Comparison of ENCODE assay signal across 8 cellular contexts in genomic region chr4:40909363-40909876, GRCh38.
DNase-seq lines count a peak whose midpoint lies in the region; ATAC-seq and TF ChIP-seq lines count a peak whose summit lies in the region.

No MANE protein-coding gene starts in this region.

- ATAC-seq in GM18868 (IDR thresholded peaks at IDR 0.05; ENCODE audit: unreplicated experiment) (no peak), natural killer cell (no peak)

- in situ Hi-C loops in GM23248 (cut with MboI) (loop anchor here (10.0 kb wide), 1 partner anchor 175 kb away; no protein-coding TSS in a partner anchor), astrocyte of the spinal cord (cut with HindIII; ENCODE audit: low sequenced_read_pairs) (no loop called here)

- no peaks in the 10 kb centered on the region for H3K9me3 Mint-ChIP-seq in natural killer cell

- 13 to 14% methylated on average over 8 of the region's 8 CpGs for WGBS in GM23248 (ENCODE audit: low coverage in 1 of 2, low lambda C conversion rate in 2 of 2, missing lambda C conversion rate in 2 of 2), 2 experiments

- TF ChIP-seq CTCF in astrocyte of the spinal cord (IDR thresholded peaks at IDR 0.05; ENCODE audit: low read depth, low read length), result no peak
- no peak for TF ChIP-seq CTCF in natural killer cell (IDR thresholded peaks at IDR 0.05)

- no peaks in the 10 kb centered on the region for H3K9me2 ChIP-seq in GM23248 (ENCODE audit: insufficient read depth)

- H4K20me1 ChIP-seq in GM23248 (ENCODE audit: insufficient read depth), result no peaks in the 10 kb centered on the region

- H3K36me3 Mint-ChIP-seq in natural killer cell, result no peaks in the 10 kb centered on the region

- H3K4me3 Mint-ChIP-seq in natural killer cell, result no peak overlapping the region

- H3K27ac ChIP-seq in GM23248, result peak overlapping the region; percentile 76

- H3K9me3 ChIP-seq in GM23248 (ENCODE audit: low read depth) (no peaks in the 10 kb centered on the region), skeletal muscle satellite cell (replicated peaks; ENCODE audit: low read length) (no peaks in the 10 kb centered on the region)

- H3K9ac ChIP-seq in GM23248 (peak overlapping the region; percentile 56), skeletal muscle satellite cell (ENCODE audit: low read depth, low read length) (peak overlapping the region; percentile 39)

- H3K27me3 ChIP-seq in GM23248 (replicated peaks; ENCODE audit: insufficient read depth) (no peaks in the 10 kb centered on the region), skeletal muscle satellite cell (ENCODE audit: control insufficient read depth, insufficient read depth, low read length) (no peaks in the 10 kb centered on the region)

- H3K4me2 ChIP-seq in GM23248 (ENCODE audit: unreplicated experiment) (peak overlapping the region; percentile 46), skeletal muscle satellite cell (ENCODE audit: low read length) (peak overlapping the region; percentile 52)

- H3K4me1 ChIP-seq in GM23248 (ENCODE audit: insufficient read depth) (peaks cover 16% of the 10 kb centered on the region), skeletal muscle satellite cell (ENCODE audit: control insufficient read depth, insufficient read depth, low read length) (peaks cover 29% of the 10 kb centered on the region)

- H2AFZ ChIP-seq in GM23248, result no peak overlapping the region

- DNase-seq in GM23248, result peak; percentile 95
- DNase-seq in NCI-H69 (lab: John Stamatoyannopoulos, UW), result peak; percentile 72
- peak; percentile 77 for DNase-seq in astrocyte of the spinal cord (ENCODE audit: low read depth, low spot score)
- DNase-seq in natural killer cell, result no peak
- DNase-seq in medulla oblongata (ENCODE audit: extremely low spot score), result no peak
- DNase-seq in NK-92 treated with Interleukin-12 subunit alpha and Interleukin-12 subunit beta, amount 100 ng/mL, for 24 hours (lab: John Stamatoyannopoulos, UW), result no peak

- no peaks in the 10 kb centered on the region for H3K36me3 ChIP-seq in GM23248 (ENCODE audit: low read depth)
- peaks cover 17% of the 10 kb centered on the region for H3K36me3 ChIP-seq in skeletal muscle satellite cell (ENCODE audit: insufficient read depth, low read length)

- 0 out of 2 replicates have a peak overlapping the region, but pooled peaks have one; percentile 5 for H3K4me3 ChIP-seq in GM23248
- no peak overlapping the region for H3K4me3 ChIP-seq in astrocyte of the spinal cord (ENCODE audit: low read depth, low read length)
- H3K4me3 ChIP-seq in skeletal muscle satellite cell (ENCODE audit: low read length), result no peak overlapping the region

- peaks cover 0 to 3% of the 10 kb centered on the region in 2 donors for H3K27me3 Mint-ChIP-seq in natural killer cell (ENCODE audit: low read depth in 2 of 2)

- intact Hi-C loops in natural killer cell (cut with micrococcal nuclease), result no loop called here

- H3K79me2 ChIP-seq in GM23248 (ENCODE audit: insufficient read depth), result no peaks in the 10 kb centered on the region

- H3K27ac Mint-ChIP-seq in natural killer cell, result no peak overlapping the region

- peaks cover 0 to 18% of the 10 kb centered on the region in 2 donors for H3K4me1 Mint-ChIP-seq in natural killer cell

- H3F3A ChIP-seq in GM23248 (ENCODE audit: insufficient read depth), result peaks cover 13% of the 10 kb centered on the region; the same call in 1 of the 2 replicates

Comparison
In these comparisons a context has a peak if more than half of its experiments do, and no peak if none do; other contexts are left out.
1. DNase-seq: peak in GM23248 (single experiment), NCI-H69 (single experiment) and astrocyte of the spinal cord (single experiment); none in natural killer cell (single experiment), medulla oblongata (single experiment) and NK-92 treated with Interleukin-12 subunit alpha and Interleukin-12 subunit beta, amount 100 ng/mL, for 24 hours (single experiment).